In genomic region chr14:58428011-58428807, GRCh38 we compare ENCODE assay signal across 8 cellular contexts. TPM values are rescaled to one million over a fixed set of nuclear protein-coding genes. Genes with fewer than 3 reads are reported as not detected.
A peak's percentile ranks its signal among the peaks of the same experiment; 100 is the strongest.
DNase-seq lines count a peak whose midpoint lies in the region; ATAC-seq and TF ChIP-seq lines count a peak whose summit lies in the region.

No MANE protein-coding gene starts in this region.

- no peak for ATAC-seq in CD4-positive, CD25-positive, alpha-beta regulatory T cell (ENCODE audit: low read depth in 2 of 2)
- ATAC-seq in HCT116 (0 out of 2 replicates have a peak, but pooled peaks have one; percentile 23), HG03571 (IDR thresholded peaks at IDR 0.05; ENCODE audit: unreplicated experiment) (no peak), GM18907 (IDR thresholded peaks at IDR 0.05; ENCODE audit: unreplicated experiment) (no peak)

- peaks cover 7% of the 10 kb centered on the region for H3K27me3 Mint-ChIP-seq in CD4-positive, CD25-positive, alpha-beta regulatory T cell

- RAD21 ChIA-PET in HCT116 (lab: Charles Lee; ENCODE audit: low non-redundant PET in 1 of 2, low total read pairs in 2 of 2, uncharacterized antibody in 2 of 2, unreplicated experiment in 2 of 2): no interaction called here

- TF ChIP-seq RAD21 in HCT116 (IDR thresholded peaks at IDR 0.05; ENCODE audit: low read depth): no peak

- peak in 1 of 3 donors; percentile 65 for DNase-seq in CD4-positive, CD25-positive, alpha-beta regulatory T cell
- DNase-seq in HCT116 (ENCODE audit: low read depth, low spot score) (peak; percentile 33), NCI-H526 (lab: John Stamatoyannopoulos, UW) (peak; percentile 44 to 56), astrocyte of the cerebellum (ENCODE audit: low read depth) (peak; percentile 32), skeletal muscle cell (ENCODE audit: low read depth) (peak; percentile 22)

- peak overlapping the region; percentile 86 for H3K9ac ChIP-seq in HCT116 (ENCODE audit: low read length)
- H3K9ac ChIP-seq in iPS-15b (ENCODE audit: low read depth, low read length): no peak overlapping the region

- peaks cover 45% of the 10 kb centered on the region for H3K79me2 ChIP-seq in HCT116 (ENCODE audit: insufficient read depth, low read length)

- peak overlapping the region; percentile 93 to 99 (median 95) for H3K27ac Mint-ChIP-seq in CD4-positive, CD25-positive, alpha-beta regulatory T cell

- no peaks in the 10 kb centered on the region for H3K9me3 Mint-ChIP-seq in CD4-positive, CD25-positive, alpha-beta regulatory T cell

- peak overlapping the region; percentile 100 for H3K4me3 ChIP-seq in CD4-positive, CD25-positive, alpha-beta regulatory T cell (ENCODE audit: low read depth, low read length)
- H3K4me3 ChIP-seq in HCT116 (replicated peaks in 1 of 2; ENCODE audit: low read depth in 1 of 2, low read length in 2 of 2) (peak overlapping the region; percentile 88 to 89), astrocyte of the cerebellum (ENCODE audit: low read depth, low read length) (peak overlapping the region; percentile 84), iPS-15b (ENCODE audit: low read depth, low read length) (peak overlapping the region; percentile 87), skeletal muscle cell (ENCODE audit: low read depth, low read length) (peak overlapping the region; percentile 97)

- peak overlapping the region; percentile 84 to 93 (median 92) for H3K4me3 Mint-ChIP-seq in CD4-positive, CD25-positive, alpha-beta regulatory T cell

- H3K4me1 ChIP-seq in CD4-positive, CD25-positive, alpha-beta regulatory T cell (ENCODE audit: control insufficient read depth, insufficient read depth, low read length, poor library complexity, severe bottlenecking): peaks cover 25% of the 10 kb centered on the region
- H3K4me1 ChIP-seq in HCT116 (ENCODE audit: control insufficient read depth in 1 of 2, insufficient read depth in 2 of 2, low read length in 2 of 2) (peaks cover 3 to 9% of the 10 kb centered on the region in 2 experiments; a peak in 3 of 4 replicates), iPS-15b (ENCODE audit: control insufficient read depth, insufficient read depth, low read length) (no peaks in the 10 kb centered on the region)

- TF ChIP-seq CTCF in HCT116 (IDR thresholded peaks at IDR 0.05 in 2 of 3, conservative IDR thresholded peaks at IDR 0.05 in 1 of 3; ENCODE audit: borderline replicate concordance in 1 of 3, insufficient read depth in 1 of 3, low read depth in 2 of 3, low read length in 2 of 3) (no peak), astrocyte of the cerebellum (IDR thresholded peaks at IDR 0.05; ENCODE audit: low read depth, low read length, missing control alignments) (no peak)

- H4K20me1 ChIP-seq in HCT116 (ENCODE audit: insufficient read depth): no peaks in the 10 kb centered on the region

- H3K9me3 ChIP-seq in CD4-positive, CD25-positive, alpha-beta regulatory T cell (ENCODE audit: control insufficient read depth in 2 of 2, low read length in 2 of 2): no peaks in the 10 kb centered on the region
- H3K9me3 ChIP-seq in HCT116 (ENCODE audit: control insufficient read depth in 1 of 2, insufficient read depth in 1 of 2, low read depth in 1 of 2, low read length in 2 of 2) (no peaks in the 10 kb centered on the region), iPS-15b (ENCODE audit: control insufficient read depth, insufficient read depth, low read length) (no peaks in the 10 kb centered on the region)

- CTCF ChIA-PET in HCT116 (lab: Charles Lee): interaction anchor here (1.2 kb wide), 1 partner anchor 627 kb away, joined by 4 read pairs; no protein-coding TSS in a partner anchor

- peak overlapping the region; percentile 78 for H3K4me2 ChIP-seq in HCT116 (ENCODE audit: low read length)

- H3K9me2 ChIP-seq in HCT116 (ENCODE audit: insufficient read depth): no peaks in the 10 kb centered on the region

- BruUV-seq in HCT116 (replicated peaks; lab: Mats Ljungman, UMichigan): TSS peak; percentile 76

- POLR2A ChIA-PET in HCT116 (lab: Charles Lee): interaction anchor here (1.5 kb wide), 1 partner anchor 130 kb away, joined by 5 read pairs; the partner anchor contains the start of gene ARID4A

- no peaks in the 10 kb centered on the region for H3K27me3 ChIP-seq in CD4-positive, CD25-positive, alpha-beta regulatory T cell (ENCODE audit: control insufficient read depth, insufficient read depth, low read length)
- H3K27me3 ChIP-seq in HCT116 (ENCODE audit: insufficient read depth, low read length): no peaks in the 10 kb centered on the region
- H3K27me3 ChIP-seq in iPS-15b (ENCODE audit: control insufficient read depth, insufficient read depth, low read length): no peaks in the 10 kb centered on the region

- in situ Hi-C loops in astrocyte of the cerebellum (cut with HindIII; ENCODE audit: low sequenced_read_pairs): no loop called here

- peaks cover 23 to 59% (median 33%) of the 10 kb centered on the region in 4 donors for H3K4me1 Mint-ChIP-seq in CD4-positive, CD25-positive, alpha-beta regulatory T cell

- H3K36me3 Mint-ChIP-seq in CD4-positive, CD25-positive, alpha-beta regulatory T cell: peaks cover 19% of the 10 kb centered on the region

- peak overlapping the region; percentile 93 for H3K27ac ChIP-seq in CD4-positive, CD25-positive, alpha-beta regulatory T cell (ENCODE audit: insufficient read depth, low read length, poor library complexity, severe bottlenecking)
- H3K27ac ChIP-seq in HCT116 (ENCODE audit: low read depth, low read length): peak overlapping the region; percentile 86

- peaks cover 22% of the 10 kb centered on the region for H3K36me3 ChIP-seq in CD4-positive, CD25-positive, alpha-beta regulatory T cell (ENCODE audit: control insufficient read depth, insufficient read depth, low read length)
- H3K36me3 ChIP-seq in HCT116 (ENCODE audit: control insufficient read depth in 1 of 2, insufficient read depth in 2 of 2, low read length in 2 of 2): peaks cover 4 to 8% of the 10 kb centered on the region in 2 experiments; a peak in 3 of 4 replicates
- peaks cover 3% of the 10 kb centered on the region for H3K36me3 ChIP-seq in iPS-15b (ENCODE audit: control insufficient read depth, insufficient read depth, low read length)

- peak overlapping the region; percentile 81 for H2AFZ ChIP-seq in HCT116 (ENCODE audit: low read depth, low read length, poor library complexity, severe bottlenecking)

- intact Hi-C loops in HCT116 (cut with micrococcal nuclease): no loop called here

- TF ChIP-seq POLR2A in HCT116 (IDR thresholded peaks at IDR 0.05; ENCODE audit: borderline replicate concordance, extremely low read depth, insufficient read depth, insufficient read length): no peak

TF ChIP-seq in HCT116, 20 proteins besides CTCF, POLR2A, EP300 and RAD21:
- TF ChIP-seq CBX3 (IDR thresholded peaks at IDR 0.05; ENCODE audit: low read depth): no peak
- TF ChIP-seq ZNF274 (IDR thresholded peaks at IDR 0.05; ENCODE audit: low read depth, low read length): no peak
- no peak for TF ChIP-seq EZH2phosphoT487 (IDR thresholded peaks at IDR 0.05; ENCODE audit: borderline replicate concordance)
- no peak for TF ChIP-seq MAX (IDR thresholded peaks at IDR 0.05)
- TF ChIP-seq ZFX (IDR thresholded peaks at IDR 0.05): no peak
- TF ChIP-seq SRF (IDR thresholded peaks at IDR 0.05; ENCODE audit: low read depth): no peak
- TF ChIP-seq, protein P1, sequence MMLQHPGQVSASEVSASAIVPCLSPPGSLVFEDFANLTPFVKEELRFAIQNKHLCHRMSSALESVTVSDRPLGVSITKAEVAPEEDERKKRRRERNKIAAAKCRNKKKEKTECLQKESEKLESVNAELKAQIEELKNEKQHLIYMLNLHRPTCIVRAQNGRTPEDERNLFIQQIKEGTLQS (IDR thresholded peaks at IDR 0.05): no peak

RNA-seq across cellular contexts. Expression of gene KIAA0586, which starts 0.7 kb away (rescaled TPM):
- total RNA-seq in CD4-positive, CD25-positive, alpha-beta regulatory T cell: 34.3 TPM
- polyA plus RNA-seq in CD4-positive, CD25-positive, alpha-beta regulatory T cell: 10 to 100 TPM; 16.8 to 30.3 (median 25.3) TPM
- total RNA-seq in HCT116 (2021; ENCODE audit: unreplicated experiment): 25.7 TPM
- 12.5 and 13.6 TPM in 2 replicates for polyA plus RNA-seq in HCT116 (2012)

RNA-seq across cellular contexts. Expression of gene TIMM9, which starts 0.9 kb away (rescaled TPM):
- total RNA-seq in CD4-positive, CD25-positive, alpha-beta regulatory T cell: 23.8 TPM
- polyA plus RNA-seq in CD4-positive, CD25-positive, alpha-beta regulatory T cell: 10 to 100 TPM; 52.6 to 83.3 (median 60.8) TPM
- 40.7 TPM for total RNA-seq in HCT116 (2021; ENCODE audit: unreplicated experiment)
- 39.1 and 50.1 TPM in 2 replicates for polyA plus RNA-seq in HCT116 (2012)

RNA-seq across cellular contexts. Expression of gene TOMM20L, which starts 32.5 kb away (rescaled TPM):
- total RNA-seq in CD4-positive, CD25-positive, alpha-beta regulatory T cell: not detected
- polyA plus RNA-seq in CD4-positive, CD25-positive, alpha-beta regulatory T cell: under 1 TPM in 1 of 4 donors, not detected in 3; 0.47 TPM
- total RNA-seq in HCT116 (2021; ENCODE audit: unreplicated experiment): not detected
- not detected in 2 replicates for polyA plus RNA-seq in HCT116 (2012)
